In the genomic region with DNA sequence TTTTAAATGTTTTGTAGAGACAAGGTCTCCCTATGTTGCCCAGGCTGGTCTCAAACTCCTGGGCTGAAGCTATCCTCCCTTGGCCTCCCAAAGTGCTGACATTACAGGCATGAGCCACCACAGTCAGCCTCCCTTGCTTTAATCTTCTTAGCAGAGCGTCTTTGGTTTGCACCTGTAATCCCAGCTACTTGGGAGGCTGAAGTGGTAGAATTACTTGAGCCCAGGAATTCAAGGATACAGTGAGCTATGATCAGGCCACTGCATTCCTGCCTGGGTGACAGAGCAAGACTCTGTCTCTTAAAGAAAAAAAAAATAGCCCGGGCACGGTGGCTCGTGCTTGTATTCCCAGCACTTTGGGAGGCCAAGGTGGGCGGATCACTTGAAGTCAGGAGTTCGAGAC, we compare ENCODE assay signal across 19 cellular contexts. TPM values are rescaled to one million over a fixed set of nuclear protein-coding genes. Genes with fewer than 3 reads are reported as not detected.
DNase-seq lines count a peak whose midpoint lies in the region; ATAC-seq and FAIRE-seq lines count a peak whose summit lies in the region.
"Had no signal": no experiment of that assay in that cellular context is flagged by ENCODE, and none has a peak within 500 bp of the region (broad histone marks: within the 10 kb centered on the region; RNA-seq: fewer than 3 reads in every experiment).

No MANE protein-coding gene starts in this region.

- no peaks in the 10 kb centered on the region for H3K27me3 ChIP-seq in small intestine (ENCODE audit: control insufficient read depth in 2 of 2, insufficient read depth in 2 of 2, low read length in 2 of 2)

- H3K4me3 ChIP-seq in small intestine (ENCODE audit: low read depth in 1 of 2, low read length in 2 of 2) = no peak overlapping the region
- H3K4me3 ChIP-seq: A549 had no signal

- no peaks in the 10 kb centered on the region for H3K9me3 ChIP-seq in T-helper 17 cell (ENCODE audit: control insufficient read depth, low read length, poor library complexity, severe bottlenecking)
- H3K9me3 ChIP-seq in small intestine (ENCODE audit: control insufficient read depth, low read depth) = no peaks in the 10 kb centered on the region
- H3K9me3 ChIP-seq: A549 had no signal

- in situ Hi-C loops in ACHN (cut with HindIII; ENCODE audit: low pct_ligation_motif_present, low pct_unique_long_range_greater_than_20kb, low sequenced_read_pairs) = no loop called here

- peaks cover 2% of the 10 kb centered on the region for H3K36me3 Mint-ChIP-seq in T-helper 17 cell (ENCODE audit: low read depth)
- H3K36me3 Mint-ChIP-seq in stimulated activated effector memory CD8-positive, alpha-beta T cell treated with anti-CD3 and anti-CD28 coated beads, Interleukin-12 subunit alpha, Interleukin-12 subunit beta, amount 100 ng/mL, for 72 hours = peaks cover 80% of the 10 kb centered on the region

- H3K4me1 Mint-ChIP-seq in T-helper 17 cell = peaks cover 32% of the 10 kb centered on the region
- peaks cover 38% of the 10 kb centered on the region for H3K4me1 Mint-ChIP-seq in stimulated activated effector memory CD8-positive, alpha-beta T cell treated with anti-CD3 and anti-CD28 coated beads, Interleukin-12 subunit alpha, Interleukin-12 subunit beta, amount 100 ng/mL, for 72 hours

- no peak overlapping the region for H3K4me3 Mint-ChIP-seq in T-helper 17 cell
- H3K4me3 Mint-ChIP-seq in stimulated activated effector memory CD8-positive, alpha-beta T cell treated with anti-CD3 and anti-CD28 coated beads, Interleukin-12 subunit alpha, Interleukin-12 subunit beta, amount 100 ng/mL, for 72 hours = no peak overlapping the region

- DNase-seq in activated CD8-positive, alpha-beta memory T cell treated with anti-CD3 and anti-CD28 coated beads for 24 hours = peak; percentile 42
- no peak for DNase-seq in activated CD8-positive, alpha-beta memory T cell treated with anti-CD3 and anti-CD28 coated beads, Interleukin-2, amount 50 U/mL, for 48 hours
- DNase-seq in T-helper 17 cell = no peak
- DNase-seq in kidney tubule cell (ENCODE audit: low spot score) = peak; percentile 22
- no peak for DNase-seq in stimulated activated effector memory CD8-positive, alpha-beta T cell treated with anti-CD3 and anti-CD28 coated beads, Interleukin-12 subunit alpha, Interleukin-12 subunit beta, amount 100 ng/mL, for 72 hours (ENCODE audit: low spot score in 2 of 2)
- no peak for DNase-seq in small intestine
- no peak for DNase-seq in ACHN
- no peak for DNase-seq in NOMO-1 treated with dmso at 0.1 percent for 144 hours (lab: John Stamatoyannopoulos, UW; ENCODE audit: unreplicated experiment)
- DNase-seq: anterior cingulate cortex; CD8-positive, alpha-beta memory T cell; effector CD8-positive, alpha-beta T cell; glutamatergic neuron; left ventricle myocardium superior; NCI-H2029; stimulated activated CD4-positive, alpha-beta T cell treated with anti-CD3 and anti-CD28 coated beads, Interleukin-4, amount 100 ng/mL, for 1 hour had no signal

- ATAC-seq in T-helper 17 cell = no peak
- ATAC-seq in stimulated activated effector memory CD8-positive, alpha-beta T cell treated with anti-CD3 and anti-CD28 coated beads, Interleukin-12 subunit alpha, Interleukin-12 subunit beta, amount 100 ng/mL, for 72 hours = no peak
- ATAC-seq: A549, left ventricle myocardium superior had no signal

- no peak for FAIRE-seq in small intestine (lab: Jason Lieb, UNC)
- FAIRE-seq: A549, GM18507, H1 had no signal

- 93 to 95% (median 93%) methylated on average over 6 of the region's 6 CpGs for WGBS in small intestine, 3 donors

- peaks cover 0 to 4% of the 10 kb centered on the region in 2 donors for H3K4me1 ChIP-seq in small intestine (ENCODE audit: control insufficient read depth in 2 of 2, insufficient read depth in 1 of 2, low read depth in 1 of 2, low read length in 1 of 2)

- H3K9me3 Mint-ChIP-seq in stimulated activated effector memory CD8-positive, alpha-beta T cell treated with anti-CD3 and anti-CD28 coated beads, Interleukin-12 subunit alpha, Interleukin-12 subunit beta, amount 100 ng/mL, for 72 hours = no peaks in the 10 kb centered on the region
- H3K9me3 Mint-ChIP-seq: CD8-positive, alpha-beta memory T cell had no signal

- H3K27ac ChIP-seq in small intestine (ENCODE audit: low read depth in 1 of 2, low read length in 1 of 2) = no peak overlapping the region
- H3K27ac ChIP-seq: KMS-11 had no signal

- H3K36me3 ChIP-seq in small intestine (ENCODE audit: control insufficient read depth in 2 of 2, insufficient read depth in 2 of 2, low read length in 2 of 2) = peaks cover 0 to 2% of the 10 kb centered on the region in 2 donors

- H3K27me3 Mint-ChIP-seq in T-helper 17 cell = no peaks in the 10 kb centered on the region
- H3K27me3 Mint-ChIP-seq: CD8-positive, alpha-beta memory T cell had no signal

- peak overlapping the region; percentile 53 for H3K27ac Mint-ChIP-seq in T-helper 17 cell
- peak overlapping the region; percentile 43 for H3K27ac Mint-ChIP-seq in stimulated activated effector memory CD8-positive, alpha-beta T cell treated with anti-CD3 and anti-CD28 coated beads, Interleukin-12 subunit alpha, Interleukin-12 subunit beta, amount 100 ng/mL, for 72 hours

RNA-seq across cellular contexts. Expression of a gene that starts 27.8 kb away (rescaled TPM):
- 100 to 1,000 TPM; 153 to 165 TPM for total RNA-seq in T-helper 17 cell
- polyA plus RNA-seq in small intestine = 10 to 100 TPM; 74.3 to 96.7 (median 93.9) TPM

RNA-seq across cellular contexts. Expression of a gene that starts 59.2 kb away (rescaled TPM):
- total RNA-seq in T-helper 17 cell = 1 to 10 TPM; 3.2 to 4.3 TPM
- 10 to 100 TPM in 2 of 3 donors, 1 to 10 TPM in 1; 3.8 to 21.9 (median 14.6) TPM for polyA plus RNA-seq in small intestine

Comparison
In these comparisons a context has a peak if more than half of its experiments do, and no peak if none do; other contexts are left out.
1. DNase-seq: peak in activated CD8-positive, alpha-beta memory T cell treated with anti-CD3 and anti-CD28 coated beads for 24 hours (single experiment) and kidney tubule cell (single experiment); none in activated CD8-positive, alpha-beta memory T cell treated with anti-CD3 and anti-CD28 coated beads, Interleukin-2, amount 50 U/mL, for 48 hours (single experiment), T-helper 17 cell (0 of 3), stimulated activated effector memory CD8-positive, alpha-beta T cell treated with anti-CD3 and anti-CD28 coated beads, Interleukin-12 subunit alpha, Interleukin-12 subunit beta, amount 100 ng/mL, for 72 hours (0 of 2), small intestine (single experiment), ACHN (single experiment) and NOMO-1 treated with dmso at 0.1 percent for 144 hours (single experiment).